8 cellular contexts compared by ENCODE assay signal in genomic region chr11:17208257-17208999, GRCh38. TPM values are rescaled to one million over a fixed set of nuclear protein-coding genes. Genes with fewer than 3 reads are reported as not detected.
DNase-seq lines count a peak whose midpoint lies in the region; ATAC-seq and TF ChIP-seq lines count a peak whose summit lies in the region.

No MANE protein-coding gene starts in this region.

- H3K9me3 Mint-ChIP-seq in CD14-positive monocyte: no peaks in the 10 kb centered on the region

- peaks cover 0 to 3% (median 2%) of the 10 kb centered on the region in 3 donors for H3K27me3 Mint-ChIP-seq in CD14-positive monocyte (ENCODE audit: low read depth in 3 of 3)

- peak overlapping the region; percentile 86 for H3K27ac ChIP-seq in substantia nigra (ENCODE audit: low read depth, low read length, poor library complexity, severe bottlenecking)

- peak overlapping the region; percentile 83 for H3K4me3 ChIP-seq in epithelial cell of esophagus (ENCODE audit: low read length)

- TF ChIP-seq CTCF in CD14-positive monocyte (IDR thresholded peaks at IDR 0.05) (no peak), epithelial cell of esophagus (IDR thresholded peaks at IDR 0.05; ENCODE audit: insufficient read depth, low read depth, low read length, missing control alignments) (no peak)

- H3K27ac Mint-ChIP-seq in CD14-positive monocyte: peak overlapping the region; percentile 90 to 99 (median 98)

- H3K36me3 Mint-ChIP-seq in CD14-positive monocyte: peaks cover 5 to 8% of the 10 kb centered on the region in 2 donors

- H3K4me3 Mint-ChIP-seq in CD14-positive monocyte: peak overlapping the region; percentile 96 to 98

- ATAC-seq in GM19025 (IDR thresholded peaks at IDR 0.05; ENCODE audit: low read depth, unreplicated experiment): peak; percentile 31
- peak; percentile 47 for ATAC-seq in HG03139 (IDR thresholded peaks at IDR 0.05; ENCODE audit: unreplicated experiment)

- intact Hi-C loops in CD14-positive monocyte (cut with micrococcal nuclease): loop anchor here (5.0 kb wide), 3 partner anchors 69 to 131 kb away; partner anchors contain the start of genes NUCB2 (in 1 of the 2) and RPS13 (in 1 of the 2)

- DNase-seq in CD14-positive monocyte (ENCODE audit: low spot score): peak; percentile 48
- peak; percentile 85 for DNase-seq in NCI-H2196 (lab: John Stamatoyannopoulos, UW; ENCODE audit: unreplicated experiment)
- DNase-seq in activated CD4-positive, alpha-beta T cell treated with anti-CD3 and anti-CD28 coated beads, Interleukin-2, amount 50 U/mL, for 1 hour: peak; percentile 22
- peak; percentile 85 for DNase-seq in epithelial cell of esophagus (ENCODE audit: low read depth)
- peak; percentile 52 for DNase-seq in midbrain (lab: John Stamatoyannopoulos, UW)
- DNase-seq in substantia nigra (lab: John Stamatoyannopoulos, UW): peak in 15 of 49 donors; percentile 35 to 77 (median 61)

- peaks cover 49% of the 10 kb centered on the region for H3K4me1 Mint-ChIP-seq in CD14-positive monocyte

RNA-seq across cellular contexts. Expression of gene PIK3C2A, which starts 0.6 kb away (rescaled TPM):
- 1 to 10 TPM; 5.3 to 6.0 TPM for polyA plus RNA-seq in CD14-positive monocyte
